Comparison of ENCODE assay signal across 9 cellular contexts in genomic region chr7:20113423-20114027, GRCh38.
DNase-seq lines count a peak whose midpoint lies in the region; ATAC-seq and TF ChIP-seq lines count a peak whose summit lies in the region.
"Had no signal": no experiment of that assay in that cellular context is flagged by ENCODE, and none has a peak within 500 bp of the region (broad histone marks: within the 10 kb centered on the region; RNA-seq: fewer than 3 reads in every experiment).

No MANE protein-coding gene starts in this region.

- H3K9me3 ChIP-seq in Karpas-422 (ENCODE audit: low read length) = no peaks in the 10 kb centered on the region
- H3K9me3 ChIP-seq in naive thymus-derived CD4-positive, alpha-beta T cell (ENCODE audit: control insufficient read depth in 2 of 3, low read length in 3 of 3) = no peaks in the 10 kb centered on the region
- H3K9me3 ChIP-seq in CD4-positive, alpha-beta T cell (ENCODE audit: control insufficient read depth, low read length) = no peaks in the 10 kb centered on the region

- H3K4me1 ChIP-seq in Karpas-422 (ENCODE audit: low read length) = peaks cover 28% of the 10 kb centered on the region
- no peaks in the 10 kb centered on the region for H3K4me1 ChIP-seq in naive thymus-derived CD4-positive, alpha-beta T cell (ENCODE audit: control insufficient read depth in 2 of 2, insufficient read depth in 2 of 2, low read length in 2 of 2)

- H3K27ac Mint-ChIP-seq in naive thymus-derived CD4-positive, alpha-beta T cell = no peak overlapping the region
- no peak overlapping the region for H3K27ac Mint-ChIP-seq in CD4-positive, alpha-beta T cell
- H3K27ac Mint-ChIP-seq in activated naive CD4-positive, alpha-beta T cell treated with anti-CD3 and anti-CD28 coated beads for 36 hours = no peak overlapping the region

- POLR2A ChIA-PET in naive thymus-derived CD4-positive, alpha-beta T cell (lab: Charles Lee) = no interaction called here
- POLR2A ChIA-PET in CD4-positive, alpha-beta T cell (lab: Charles Lee) = no interaction called here

- ATAC-seq in GM19023 (IDR thresholded peaks at IDR 0.05; ENCODE audit: unreplicated experiment) (peak; percentile 71), HG02678 (IDR thresholded peaks at IDR 0.05; ENCODE audit: unreplicated experiment) (peak; percentile 79)
- peak; percentile 56 for ATAC-seq in naive thymus-derived CD4-positive, alpha-beta T cell
- ATAC-seq in CD4-positive, alpha-beta T cell (ENCODE audit: poor library complexity) = no peak

- no peak overlapping the region for H3K9ac ChIP-seq in Karpas-422 (ENCODE audit: low read length)

- no peaks in the 10 kb centered on the region; the same call in 1 of the 2 replicates for H4K20me1 ChIP-seq in Karpas-422 (ENCODE audit: insufficient read depth, low read depth, low read length)

- intact Hi-C loops in naive thymus-derived CD4-positive, alpha-beta T cell (cut with micrococcal nuclease) = no loop called here
- intact Hi-C loops in CD4-positive, alpha-beta T cell (cut with DNase I, micrococcal nuclease) = no loop called here
- intact Hi-C loops in activated naive CD4-positive, alpha-beta T cell treated with anti-CD3 and anti-CD28 coated beads for 36 hours (cut with micrococcal nuclease) = loop anchor here (5.0 kb wide), 3 partner anchors 84 to 361 kb away; no protein-coding TSS in a partner anchor

- H3K9me2 ChIP-seq in Karpas-422 (replicated peaks; ENCODE audit: insufficient read depth, low read length) = no peaks in the 10 kb centered on the region

- TF ChIP-seq CTCF in CD4-positive, alpha-beta T cell (IDR thresholded peaks at IDR 0.05) = no peak

- H3K27me3 Mint-ChIP-seq in naive thymus-derived CD4-positive, alpha-beta T cell = no peaks in the 10 kb centered on the region
- H3K27me3 Mint-ChIP-seq in CD4-positive, alpha-beta T cell = no peaks in the 10 kb centered on the region
- peaks cover 5% of the 10 kb centered on the region for H3K27me3 Mint-ChIP-seq in activated naive CD4-positive, alpha-beta T cell treated with anti-CD3 and anti-CD28 coated beads for 36 hours (ENCODE audit: low read depth)

- no peak overlapping the region for H3K27ac ChIP-seq in Karpas-422 (ENCODE audit: low read length)
- H3K27ac ChIP-seq in naive thymus-derived CD4-positive, alpha-beta T cell (ENCODE audit: low read depth, low read length) = no peak overlapping the region
- H3K27ac ChIP-seq in CD4-positive, alpha-beta T cell (ENCODE audit: low read depth, low read length) = no peak overlapping the region

- no peaks in the 10 kb centered on the region for H3K36me3 ChIP-seq in Karpas-422 (ENCODE audit: insufficient read depth, low read length)
- no peaks in the 10 kb centered on the region for H3K36me3 ChIP-seq in naive thymus-derived CD4-positive, alpha-beta T cell (ENCODE audit: control insufficient read depth in 2 of 3, insufficient read depth in 3 of 3, low read length in 3 of 3)

- no peaks in the 10 kb centered on the region for H3K9me3 Mint-ChIP-seq in naive thymus-derived CD4-positive, alpha-beta T cell
- H3K9me3 Mint-ChIP-seq in CD4-positive, alpha-beta T cell = no peaks in the 10 kb centered on the region
- peaks cover 1% of the 10 kb centered on the region for H3K9me3 Mint-ChIP-seq in activated naive CD4-positive, alpha-beta T cell treated with anti-CD3 and anti-CD28 coated beads for 36 hours

- H3K4me3 Mint-ChIP-seq in naive thymus-derived CD4-positive, alpha-beta T cell = peak overlapping the region in 1 of 10 donors; percentile 10
- no peak overlapping the region for H3K4me3 Mint-ChIP-seq in CD4-positive, alpha-beta T cell
- H3K4me3 Mint-ChIP-seq in activated naive CD4-positive, alpha-beta T cell treated with anti-CD3 and anti-CD28 coated beads for 36 hours = no peak overlapping the region

- H3K36me3 Mint-ChIP-seq in naive thymus-derived CD4-positive, alpha-beta T cell = no peaks in the 10 kb centered on the region
- H3K36me3 Mint-ChIP-seq in CD4-positive, alpha-beta T cell (ENCODE audit: low read depth) = no peaks in the 10 kb centered on the region
- H3K36me3 Mint-ChIP-seq in activated naive CD4-positive, alpha-beta T cell treated with anti-CD3 and anti-CD28 coated beads for 36 hours (ENCODE audit: low read depth) = no peaks in the 10 kb centered on the region

- no peak overlapping the region for H3K4me3 ChIP-seq in Karpas-422 (ENCODE audit: low read length)
- no peak overlapping the region for H3K4me3 ChIP-seq in naive thymus-derived CD4-positive, alpha-beta T cell (ENCODE audit: low read length)

- peak; percentile 86 for DNase-seq in Karpas-422
- DNase-seq in naive thymus-derived CD4-positive, alpha-beta T cell = no peak
- no peak for DNase-seq in CD4-positive, alpha-beta T cell
- no peak for DNase-seq in T-helper 9 cell
- DNase-seq in NCI-H2196 treated with DMSO at 0.1 percent for 48 hours (lab: John Stamatoyannopoulos, UW; ENCODE audit: unreplicated experiment) = no peak
- DNase-seq in activated naive CD4-positive, alpha-beta T cell treated with anti-CD3 and anti-CD28 coated beads for 36 hours = no peak
- DNase-seq: NCI-H748 treated with DMSO at 0.1 percent for 48 hours had no signal

- H3K4me1 Mint-ChIP-seq in naive thymus-derived CD4-positive, alpha-beta T cell = peaks cover 0 to 26% (median 3%) of the 10 kb centered on the region in 7 donors
- no peaks in the 10 kb centered on the region for H3K4me1 Mint-ChIP-seq in CD4-positive, alpha-beta T cell (ENCODE audit: low read depth)
- peaks cover 11% of the 10 kb centered on the region for H3K4me1 Mint-ChIP-seq in activated naive CD4-positive, alpha-beta T cell treated with anti-CD3 and anti-CD28 coated beads for 36 hours (ENCODE audit: low read depth)

- H3K27me3 ChIP-seq in Karpas-422 (ENCODE audit: low read length) = no peaks in the 10 kb centered on the region
- H3K27me3 ChIP-seq in naive thymus-derived CD4-positive, alpha-beta T cell (ENCODE audit: control insufficient read depth in 2 of 2, insufficient read depth in 2 of 2, low read length in 2 of 2) = no peaks in the 10 kb centered on the region
- no peaks in the 10 kb centered on the region for H3K27me3 ChIP-seq in CD4-positive, alpha-beta T cell (ENCODE audit: control insufficient read depth, insufficient read depth, low read length)

- H2AFZ ChIP-seq in Karpas-422 (ENCODE audit: low read length) = no peak overlapping the region

- H3K79me2 ChIP-seq in Karpas-422 (ENCODE audit: low read length) = no peaks in the 10 kb centered on the region

- H3K4me2 ChIP-seq in Karpas-422 (ENCODE audit: low read depth, low read length, poor library complexity, severe bottlenecking) = peak overlapping the region; percentile 48

- CTCF ChIA-PET in naive thymus-derived CD4-positive, alpha-beta T cell (lab: Charles Lee) = no interaction called here
- CTCF ChIA-PET in CD4-positive, alpha-beta T cell (lab: Charles Lee) = no interaction called here
- CTCF ChIA-PET in activated naive CD4-positive, alpha-beta T cell treated with anti-CD3 and anti-CD28 coated beads for 36 hours (lab: Charles Lee) = no interaction called here
